ENCODE assay signal across 21 cellular contexts in the genomic region with DNA sequence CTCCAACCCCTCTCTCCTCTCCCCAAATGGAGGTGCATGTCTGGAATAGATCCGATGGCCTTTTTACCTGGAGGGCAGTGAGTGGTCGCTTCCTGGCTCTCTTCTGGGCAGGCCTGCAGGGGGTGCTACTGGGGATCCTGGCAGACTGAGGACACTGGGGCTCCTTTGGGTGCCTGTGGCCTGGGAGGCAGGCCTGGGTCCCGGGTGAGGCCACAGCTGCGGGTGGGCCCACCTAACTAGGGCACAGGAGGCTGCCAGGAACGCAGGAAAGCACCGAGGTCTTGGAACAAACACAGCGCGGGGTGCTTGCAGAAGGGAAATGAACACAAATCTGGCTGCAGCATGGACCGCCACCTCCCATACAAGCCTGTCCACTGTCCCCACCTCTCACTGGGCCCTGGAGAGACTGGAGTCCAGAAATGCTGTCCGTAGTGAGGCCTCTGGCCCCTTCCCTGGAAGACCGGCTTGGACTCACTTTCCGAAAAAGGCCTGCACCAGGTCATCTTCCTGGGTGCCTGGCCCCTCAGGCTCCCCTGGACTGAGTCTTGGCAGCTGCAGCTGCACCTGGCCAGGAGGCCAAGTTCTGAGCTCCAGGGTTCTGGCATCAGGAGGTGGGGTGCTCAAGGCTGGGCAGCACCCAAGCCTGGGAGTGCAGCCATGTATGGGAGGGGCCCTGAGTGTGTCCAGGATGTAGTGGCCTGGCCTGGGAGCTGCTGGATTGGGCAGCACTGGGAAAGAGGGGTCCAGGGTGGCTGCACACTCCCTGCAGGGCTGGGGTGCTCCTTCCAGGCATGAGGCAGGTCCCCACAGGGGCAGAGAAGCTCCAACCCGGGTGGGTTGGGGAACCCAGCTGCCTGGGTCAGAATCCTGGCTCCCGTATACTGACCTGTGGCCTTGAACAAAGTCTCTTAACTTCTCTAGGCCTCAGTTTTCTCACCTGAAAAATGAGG.
DNase-seq lines count a peak whose midpoint lies in the region; ATAC-seq and TF ChIP-seq lines count a peak whose summit lies in the region.
"Had no signal": no experiment of that assay in that cellular context is flagged by ENCODE, and none has a peak within 500 bp of the region (broad histone marks: within the 10 kb centered on the region; RNA-seq: fewer than 3 reads in every experiment).

No MANE protein-coding gene starts in this region.

- intact Hi-C loops in Calu3 (cut with micrococcal nuclease; ENCODE audit: unreplicated experiment): no loop called here

- peak; percentile 36 for TF ChIP-seq CTCF in Calu3 (IDR thresholded peaks at IDR 0.05; ENCODE audit: unreplicated experiment)
- TF ChIP-seq CTCF in H9 (conservative IDR thresholded peaks at IDR 0.05): peak; percentile 50
- peak; percentile 22 for TF ChIP-seq CTCF in brain microvascular endothelial cell (IDR thresholded peaks at IDR 0.05; ENCODE audit: low read depth, low read length, missing control alignments)
- no peak for TF ChIP-seq CTCF in GM10266 (IDR thresholded peaks at IDR 0.05; ENCODE audit: control insufficient read depth, insufficient read depth, low read depth, missing control alignments)

- H4K20me1 ChIP-seq in H9 (ENCODE audit: control insufficient read depth, insufficient read depth, insufficient read length): no peaks in the 10 kb centered on the region

- CTCF ChIA-PET in Calu3 (lab: Charles Lee): interaction anchor here (0.6 kb wide), 1 partner anchor 410 kb away, joined by 3 read pairs; no protein-coding TSS in a partner anchor

- no peak overlapping the region for H4K5ac ChIP-seq in H9 (ENCODE audit: insufficient read length, low read depth, low read length)

- H3K4me1 Mint-ChIP-seq in Calu3 (ENCODE audit: low read depth, unreplicated experiment): no peaks in the 10 kb centered on the region
- peaks cover 9 to 14% of the 10 kb centered on the region in 2 experiments for H3K4me1 Mint-ChIP-seq in H9
- H3K4me1 Mint-ChIP-seq: central memory CD8-positive, alpha-beta T cell had no signal

- no TSS peak for BruUV-seq in Calu3 (replicated peaks; lab: Mats Ljungman, UMichigan)

- no peak for ATAC-seq in HG03095 (IDR thresholded peaks at IDR 0.05; ENCODE audit: unreplicated experiment)
- ATAC-seq: effector memory CD8-positive, alpha-beta T cell; PC-3 had no signal

- H2BK120ac ChIP-seq in H9 (ENCODE audit: low read depth, low read length, poor library complexity, severe bottlenecking): no peak overlapping the region

- H3K27me3 ChIP-seq in H9 (ENCODE audit: insufficient read depth, low read length) (no peaks in the 10 kb centered on the region), brain microvascular endothelial cell (replicated peaks) (peaks cover 2% of the 10 kb centered on the region)

- H2AK5ac ChIP-seq in H9 (ENCODE audit: insufficient read length, low read length): no peak overlapping the region

- no peak overlapping the region for H3T11ph ChIP-seq in H9 (ENCODE audit: low read length)

- H3K27ac ChIP-seq in H9 (ENCODE audit: insufficient read length, low read depth, low read length) (no peak overlapping the region), brain microvascular endothelial cell (no peak overlapping the region)
- H3K27ac ChIP-seq: adrenal gland, tibial artery had no signal

- no peak overlapping the region for H2BK12ac ChIP-seq in H9 (ENCODE audit: insufficient read length, low read depth, low read length)

- no peak overlapping the region for H4K91ac ChIP-seq in H9 (ENCODE audit: insufficient read length, low read depth, low read length)

- WGBS in H9 (ENCODE audit: extremely low coverage, insufficient read length, low lambda C conversion rate): no CpG with 5 or more reads among the region's 14 CpGs

- no peaks in the 10 kb centered on the region for H3K79me1 ChIP-seq in H9 (ENCODE audit: insufficient read depth, low read depth, low read length, poor library complexity, severe bottlenecking)

- H3K27me3 Mint-ChIP-seq in Calu3 (ENCODE audit: unreplicated experiment) (peaks cover 92% of the 10 kb centered on the region), H9 (ENCODE audit: low read depth) (peaks cover 6% of the 10 kb centered on the region)
- H3K27me3 Mint-ChIP-seq: central memory CD8-positive, alpha-beta T cell had no signal

- peak overlapping the region; percentile 45 for H4K8ac ChIP-seq in H9 (replicated peaks; ENCODE audit: insufficient read length, low read depth, low read length)

- no peak overlapping the region for H3K14ac ChIP-seq in H9 (ENCODE audit: insufficient read depth, low read length)

- H3K4me3 Mint-ChIP-seq in Calu3 (ENCODE audit: low read depth, unreplicated experiment) (no peak overlapping the region), H9 (no peak overlapping the region)
- H3K4me3 Mint-ChIP-seq: CD14-positive monocyte; central memory CD8-positive, alpha-beta T cell; effector memory CD8-positive, alpha-beta T cell had no signal

- no peak overlapping the region for H3K4me3 ChIP-seq in brain microvascular endothelial cell (ENCODE audit: low read depth, low read length)
- H3K4me3 ChIP-seq: adrenal gland, tibial artery had no signal

- H3K79me2 ChIP-seq in H9 (ENCODE audit: insufficient read depth, low read length): no peaks in the 10 kb centered on the region

- H2AFZ ChIP-seq in H9 (ENCODE audit: low read length): no peak overlapping the region

- no peak overlapping the region for H2BK15ac ChIP-seq in H9 (ENCODE audit: low read depth, low read length)

- H3K4me1 ChIP-seq in H9 (ENCODE audit: insufficient read depth, low read length): no peaks in the 10 kb centered on the region
- H3K4me1 ChIP-seq: adrenal gland, tibial artery had no signal

- H3K9me3 ChIP-seq in H9 (ENCODE audit: control insufficient read depth, low read depth, low read length): no peaks in the 10 kb centered on the region
- H3K9me3 ChIP-seq: adrenal gland, tibial artery had no signal

- H2BK20ac ChIP-seq in H9 (ENCODE audit: low read depth, low read length, poor library complexity, severe bottlenecking): no peak overlapping the region

- DNase-seq in Calu3 (no peak), H9 (no peak), brain microvascular endothelial cell (no peak), mesenteric fat pad (ENCODE audit: low spot score) (peak; percentile 87), GM10266 (ENCODE audit: extremely low spot score) (no peak), DMS153 (lab: John Stamatoyannopoulos, UW) (no peak), DMS53 (lab: John Stamatoyannopoulos, UW) (no peak)
- DNase-seq: activated CD4-positive, alpha-beta T cell treated with anti-CD3 and anti-CD28 coated beads, Interleukin-2, amount 50 U/mL, for 48 hours; DMS79 treated with DMSO at 0.1 percent for 48 hours; effector memory CD8-positive, alpha-beta T cell; foreskin fibroblast; NCI-H2029; NCI-H524; PC-3; small intestine; SW 1271 had no signal

- no peak overlapping the region for H3K9ac ChIP-seq in H9 (ENCODE audit: extremely low read depth, insufficient read length, low read length)

- H3K36me3 Mint-ChIP-seq in Calu3 (ENCODE audit: insufficient read depth, unreplicated experiment) (no peaks in the 10 kb centered on the region), H9 (ENCODE audit: insufficient read depth in 1 of 3, low read depth in 3 of 3) (no peaks in the 10 kb centered on the region)
- H3K36me3 Mint-ChIP-seq: CD14-positive monocyte had no signal

- H3K9me3 Mint-ChIP-seq in Calu3 (ENCODE audit: low read depth, unreplicated experiment) (no peaks in the 10 kb centered on the region), H9 (no peaks in the 10 kb centered on the region)
- H3K9me3 Mint-ChIP-seq: central memory CD8-positive, alpha-beta T cell; effector memory CD8-positive, alpha-beta T cell had no signal

- H3K4ac ChIP-seq in H9 (ENCODE audit: low read depth, low read length): no peak overlapping the region

- no peak overlapping the region for H3K56ac ChIP-seq in H9 (ENCODE audit: insufficient read length, low read depth, low read length)

- H3K23ac ChIP-seq in H9 (ENCODE audit: insufficient read length, low read depth, low read length): no peak overlapping the region

- H3K18ac ChIP-seq in H9 (ENCODE audit: insufficient read length, low read depth, low read length): no peak overlapping the region

- no peak overlapping the region for H2BK5ac ChIP-seq in H9 (ENCODE audit: insufficient read length, low read length)

- no peaks in the 10 kb centered on the region for H3K36me3 ChIP-seq in brain microvascular endothelial cell (replicated peaks)
- H3K36me3 ChIP-seq: adrenal gland, tibial artery had no signal

- H3K4me2 ChIP-seq in H9 (ENCODE audit: insufficient read depth, insufficient read length, low read length): no peak overlapping the region

- in situ Hi-C loops in brain microvascular endothelial cell (cut with HindIII; ENCODE audit: low pct_ligation_motif_present, low sequenced_read_pairs): no loop called here

- H3K27ac Mint-ChIP-seq in Calu3 (ENCODE audit: unreplicated experiment) (no peak overlapping the region), H9 (no peak overlapping the region)
- H3K27ac Mint-ChIP-seq: CD14-positive monocyte; effector memory CD8-positive, alpha-beta T cell had no signal

- H3K23me2 ChIP-seq in H9 (ENCODE audit: insufficient read length, low read depth, low read length, poor library complexity, severe bottlenecking): no peaks in the 10 kb centered on the region
